9 cellular contexts compared by ENCODE assay signal in genomic region chr16:67163903-67164558, GRCh38. TPM values are rescaled to one million over a fixed set of nuclear protein-coding genes. Genes with fewer than 3 reads are reported as not detected.
DNase-seq lines count a peak whose midpoint lies in the region; ATAC-seq, FAIRE-seq and TF ChIP-seq lines count a peak whose summit lies in the region.
"Had no signal": no experiment of that assay in that cellular context is flagged by ENCODE, and none has a peak within 500 bp of the region (broad histone marks: within the 10 kb centered on the region; RNA-seq: fewer than 3 reads in every experiment).

No MANE protein-coding gene starts in this region.

- CTCF ChIA-PET in GM10248 (lab: Yijun Ruan, JAX): interaction anchor here (4.1 to 5.8 kb wide), 3 partner anchors 11 to 21 kb away, joined by 17 to 45 read pairs (median 41); partner anchors contain the start of gene B3GNT9

- H3K4me1 ChIP-seq in astrocyte (ENCODE audit: insufficient read depth, low read length) (peaks cover 29% of the 10 kb centered on the region), left lung (peaks cover 38 to 54% of the 10 kb centered on the region in 2 donors), thoracic aorta (ENCODE audit: control insufficient read depth in 1 of 2, low read depth in 2 of 2) (peaks cover 28 to 55% of the 10 kb centered on the region in 2 donors)

- peak overlapping the region; percentile 68 for H3K4me3 Mint-ChIP-seq in T-helper 1 cell treated with Interleukin-12 subunit alpha and Interleukin-12 subunit beta and Interleukin-4 antibody, amounts not matched to agents 30 μg/mL and 1 μg/mL, for 36 hours
- no peak overlapping the region for H3K4me3 Mint-ChIP-seq in astrocyte (ENCODE audit: unreplicated experiment)

- no peaks in the 10 kb centered on the region for H3K79me2 ChIP-seq in astrocyte (ENCODE audit: insufficient read depth, low read length)

- no peak overlapping the region for H3K27ac ChIP-seq in astrocyte (ENCODE audit: low read depth, low read length)
- no peak overlapping the region for H3K27ac ChIP-seq in left lung
- H3K27ac ChIP-seq in thoracic aorta: peak overlapping the region; percentile 77
- H3K27ac ChIP-seq: HL-60 had no signal

- H3K27me3 ChIP-seq in astrocyte (ENCODE audit: insufficient read depth, low read length): peaks cover 66% of the 10 kb centered on the region
- H3K27me3 ChIP-seq in left lung: peaks cover 25 to 79% of the 10 kb centered on the region in 2 donors
- H3K27me3 ChIP-seq in thoracic aorta (replicated peaks; ENCODE audit: insufficient read depth): no peaks in the 10 kb centered on the region

- no peak for DNase-seq in T-helper 1 cell
- DNase-seq in astrocyte (ENCODE audit: low read depth): no peak
- DNase-seq in left lung: peak in 1 of 2 donors; percentile 84
- no peak for DNase-seq in thoracic aorta (ENCODE audit: low spot score)
- no peak for DNase-seq in GM10248 (ENCODE audit: extremely low spot score)
- DNase-seq in iPS-NIHi7 (ENCODE audit: extremely low spot score): no peak
- no peak for DNase-seq in inferior parietal cortex (ENCODE audit: extremely low spot score)

- H3K36me3 Mint-ChIP-seq in T-helper 1 cell treated with Interleukin-12 subunit alpha and Interleukin-12 subunit beta and Interleukin-4 antibody, amounts not matched to agents 30 μg/mL and 1 μg/mL, for 36 hours (ENCODE audit: low read depth): peaks cover 22% of the 10 kb centered on the region
- H3K36me3 Mint-ChIP-seq in astrocyte (ENCODE audit: low read depth, unreplicated experiment): peaks cover 2% of the 10 kb centered on the region

- H3K4me3 ChIP-seq in astrocyte (ENCODE audit: insufficient read depth, low read depth, low read length): no peak overlapping the region
- peak overlapping the region; percentile 7 to 24 for H3K4me3 ChIP-seq in left lung
- peak overlapping the region; percentile 75 for H3K4me3 ChIP-seq in thoracic aorta

- no peak for FAIRE-seq in astrocyte (lab: Jason Lieb, UNC)

- H3K9me3 ChIP-seq in astrocyte (ENCODE audit: insufficient read depth, low read depth, low read length) (no peaks in the 10 kb centered on the region), left lung (no peaks in the 10 kb centered on the region), thoracic aorta (no peaks in the 10 kb centered on the region)

- peak overlapping the region; percentile 41 for H3K27ac Mint-ChIP-seq in T-helper 1 cell treated with Interleukin-12 subunit alpha and Interleukin-12 subunit beta and Interleukin-4 antibody, amounts not matched to agents 30 μg/mL and 1 μg/mL, for 36 hours
- no peak overlapping the region for H3K27ac Mint-ChIP-seq in astrocyte (ENCODE audit: unreplicated experiment)

- intact Hi-C loops in left lung (cut with DNase I): no loop called here

- peaks cover 19% of the 10 kb centered on the region for H3K27me3 Mint-ChIP-seq in T-helper 1 cell treated with Interleukin-12 subunit alpha and Interleukin-12 subunit beta and Interleukin-4 antibody, amounts not matched to agents 30 μg/mL and 1 μg/mL, for 36 hours (ENCODE audit: low read depth)
- H3K27me3 Mint-ChIP-seq in astrocyte (ENCODE audit: low read depth, unreplicated experiment): peaks cover 53% of the 10 kb centered on the region

- POLR2A ChIA-PET in GM10248 (lab: Yijun Ruan, JAX): no interaction called here

- no peaks in the 10 kb centered on the region for H3K36me3 ChIP-seq in astrocyte (ENCODE audit: insufficient read depth, low read length)
- no peaks in the 10 kb centered on the region for H3K36me3 ChIP-seq in left lung
- no peaks in the 10 kb centered on the region for H3K36me3 ChIP-seq in thoracic aorta

- peaks cover 31% of the 10 kb centered on the region for H4K20me1 ChIP-seq in astrocyte (ENCODE audit: insufficient read depth, low read length)

- peak overlapping the region; percentile 81 for H3K4me2 ChIP-seq in astrocyte (ENCODE audit: low read length)

- H3K4me1 Mint-ChIP-seq in T-helper 1 cell treated with Interleukin-12 subunit alpha and Interleukin-12 subunit beta and Interleukin-4 antibody, amounts not matched to agents 30 μg/mL and 1 μg/mL, for 36 hours (ENCODE audit: low read depth): peaks cover 37% of the 10 kb centered on the region
- H3K4me1 Mint-ChIP-seq in astrocyte (ENCODE audit: low read depth, unreplicated experiment): no peaks in the 10 kb centered on the region

- no peak overlapping the region for H3K9ac ChIP-seq in astrocyte (ENCODE audit: low read length)

- H3K9me3 Mint-ChIP-seq in T-helper 1 cell treated with Interleukin-12 subunit alpha and Interleukin-12 subunit beta and Interleukin-4 antibody, amounts not matched to agents 30 μg/mL and 1 μg/mL, for 36 hours: no peaks in the 10 kb centered on the region
- peaks cover 15% of the 10 kb centered on the region for H3K9me3 Mint-ChIP-seq in astrocyte (ENCODE audit: unreplicated experiment)

- no peak overlapping the region for H2AFZ ChIP-seq in astrocyte (ENCODE audit: low read depth, low read length)

- TF ChIP-seq CTCF in astrocyte (IDR thresholded peaks at IDR 0.05; ENCODE audit: insufficient read depth, low read depth, low read length) (no peak), left lung (IDR thresholded peaks at IDR 0.05) (no peak), thoracic aorta (IDR thresholded peaks at IDR 0.05) (no peak), GM10248 (IDR thresholded peaks at IDR 0.05; ENCODE audit: control extremely low read depth, extremely low read depth, low read depth, missing control alignments) (no peak)

- ATAC-seq in left lung (peak; percentile 1), thoracic aorta (ENCODE audit: insufficient number of reproducible peaks, low FRiP score, low read depth) (no peak)

RNA-seq across cellular contexts. Expression of gene HSF4, which starts 0.5 kb away (rescaled TPM):
- total RNA-seq in astrocyte (4.4 and 4.5 TPM in 2 replicates), left lung (10 to 100 TPM; 28.1 to 38.2 TPM), thoracic aorta (10 to 100 TPM; 44.1 to 87.5 TPM)

RNA-seq across cellular contexts. Expression of gene FBXL8, which starts 4.3 kb away (rescaled TPM):
- total RNA-seq in astrocyte: 5.6 and 6.8 TPM in 2 replicates
- 10 to 100 TPM; 22.1 to 22.9 TPM for total RNA-seq in left lung
- total RNA-seq in thoracic aorta: 10 to 100 TPM; 25.6 to 40.2 TPM

RNA-seq across cellular contexts. Expression of gene TRADD, which starts 4.3 kb away (rescaled TPM):
- total RNA-seq in astrocyte (10.1 and 11.0 TPM in 2 replicates), left lung (10 to 100 TPM; 25.1 to 25.5 TPM), thoracic aorta (10 to 100 TPM; 18.4 to 52.1 TPM)

RNA-seq across cellular contexts. Expression of gene NOL3, which starts 6.3 kb away (rescaled TPM):
- 9.5 and 10.9 TPM in 2 replicates for total RNA-seq in astrocyte
- 10 to 100 TPM; 29.5 to 36.7 TPM for total RNA-seq in left lung
- 10 to 100 TPM; 43.5 to 80.8 TPM for total RNA-seq in thoracic aorta

RNA-seq across cellular contexts. Expression of gene B3GNT9, which starts 13.2 kb away (rescaled TPM):
- total RNA-seq in astrocyte (7.6 and 9.4 TPM in 2 replicates), left lung (10 to 100 TPM; 18.6 to 29.4 TPM), thoracic aorta (10 to 100 TPM; 33.5 to 59.6 TPM)

Comparison
In these comparisons a context has a peak if more than half of its experiments do, and no peak if none do; other contexts are left out.
1. H3K27ac ChIP-seq: peak in thoracic aorta (2 of 2); none in astrocyte (single experiment) and left lung (0 of 2).